In the genomic region with DNA sequence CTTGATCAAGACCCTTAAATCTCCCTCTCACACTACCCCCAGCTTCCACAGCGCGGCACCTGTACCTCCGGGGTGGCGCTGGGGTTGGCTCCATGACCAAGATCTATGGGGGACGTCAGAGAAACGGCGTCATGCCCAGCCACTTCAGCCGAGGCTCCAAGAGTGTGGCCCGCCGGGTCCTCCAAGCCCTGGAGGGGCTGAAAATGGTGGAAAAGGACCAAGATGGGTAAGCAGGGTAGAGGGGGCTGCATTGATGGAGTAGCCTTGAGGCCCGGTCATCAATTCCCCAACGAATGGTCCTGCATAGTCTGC, we compare ENCODE assay signal across 14 cellular contexts. TPM values are rescaled to one million over a fixed set of nuclear protein-coding genes. Genes with fewer than 3 reads are reported as not detected.
DNase-seq lines count a peak whose midpoint lies in the region; ATAC-seq and TF ChIP-seq lines count a peak whose summit lies in the region.
"Had no signal": no experiment of that assay in that cellular context is flagged by ENCODE, and none has a peak within 500 bp of the region (broad histone marks: within the 10 kb centered on the region; RNA-seq: fewer than 3 reads in every experiment).

No MANE protein-coding gene starts in this region.

- H3K27ac Mint-ChIP-seq in activated naive CD8-positive, alpha-beta T cell = peak overlapping the region; percentile 95
- H3K27ac Mint-ChIP-seq in neural progenitor cell = no peak overlapping the region

- peaks cover 81% of the 10 kb centered on the region for H3K4me1 Mint-ChIP-seq in activated naive CD8-positive, alpha-beta T cell (ENCODE audit: low read depth)
- peaks cover 3% of the 10 kb centered on the region for H3K4me1 Mint-ChIP-seq in neural progenitor cell

- H2AFZ ChIP-seq in neural progenitor cell (replicated peaks) = no peak overlapping the region

- H3K4me2 ChIP-seq in DOHH2 (ENCODE audit: low read length) (peak overlapping the region; percentile 59), neural progenitor cell (no peak overlapping the region)

- H3K4me3 Mint-ChIP-seq in activated naive CD8-positive, alpha-beta T cell = peak overlapping the region; percentile 73
- no peak overlapping the region for H3K4me3 Mint-ChIP-seq in neural progenitor cell

- H3K4me3 ChIP-seq in DOHH2 (ENCODE audit: low read length) = peak overlapping the region; percentile 29; the same call in 1 of the 2 replicates
- no peak overlapping the region for H3K4me3 ChIP-seq in neural progenitor cell

- peaks cover 89% of the 10 kb centered on the region for H3K36me3 ChIP-seq in DOHH2 (ENCODE audit: control insufficient read depth, low read length)
- peaks cover 88% of the 10 kb centered on the region for H3K36me3 ChIP-seq in KOPT-K1 (ENCODE audit: insufficient read depth, low read length)
- peaks cover 5% of the 10 kb centered on the region for H3K36me3 ChIP-seq in neural progenitor cell

- no peaks in the 10 kb centered on the region for H3K9me2 ChIP-seq in DOHH2 (replicated peaks; ENCODE audit: control insufficient read depth, low read length)

- H3K4me1 ChIP-seq in DOHH2 (ENCODE audit: control insufficient read depth, low read length) (peaks cover 98% of the 10 kb centered on the region), neural progenitor cell (no peaks in the 10 kb centered on the region)

- no peak for ATAC-seq in HG03571 (IDR thresholded peaks at IDR 0.05; ENCODE audit: unreplicated experiment)
- ATAC-seq: right cardiac atrium, SK-N-SH treated with all-trans-retinoic acid at 6 μM for 48 hours had no signal

- H3K27me3 ChIP-seq in DOHH2 (ENCODE audit: control insufficient read depth, low read length) (no peaks in the 10 kb centered on the region), neural progenitor cell (no peaks in the 10 kb centered on the region)

- H3K79me2 ChIP-seq in DOHH2 (ENCODE audit: control insufficient read depth, low read length) = peaks cover 50% of the 10 kb centered on the region
- H3K79me2 ChIP-seq in neural progenitor cell (ENCODE audit: low read depth) = peaks cover 48% of the 10 kb centered on the region

- DNase-seq in neural progenitor cell (ENCODE audit: low spot score) (no peak), NCI-H2196 treated with DMSO at 0.1 percent for 48 hours (lab: John Stamatoyannopoulos, UW; ENCODE audit: unreplicated experiment) (no peak), T-helper 9 cell (no peak)
- DNase-seq: foreskin fibroblast, NCI-H526 treated with DMSO at 0.1 percent for 48 hours had no signal

- H3K36me3 Mint-ChIP-seq in activated naive CD8-positive, alpha-beta T cell = peaks cover 12% of the 10 kb centered on the region
- H3K36me3 Mint-ChIP-seq in neural progenitor cell = peaks cover 21% of the 10 kb centered on the region

- H4K20me1 ChIP-seq in DOHH2 (ENCODE audit: control insufficient read depth, insufficient read depth, low read depth, low read length) (peaks cover 14% of the 10 kb centered on the region; the same call in 1 of the 2 replicates), neural progenitor cell (ENCODE audit: low read depth) (peaks cover 93% of the 10 kb centered on the region)

- H3K9me3 Mint-ChIP-seq in activated naive CD8-positive, alpha-beta T cell (ENCODE audit: low read depth) = no peaks in the 10 kb centered on the region
- H3K9me3 Mint-ChIP-seq in neural progenitor cell = no peaks in the 10 kb centered on the region

- H3F3A ChIP-seq in DOHH2 (ENCODE audit: control insufficient read depth, insufficient read depth) (peaks cover 87% of the 10 kb centered on the region), neural progenitor cell (ENCODE audit: low read depth) (peaks cover 82% of the 10 kb centered on the region)

- no peak overlapping the region for H3K9ac ChIP-seq in neural progenitor cell

- no peaks in the 10 kb centered on the region for H3K9me3 ChIP-seq in DOHH2 (ENCODE audit: control insufficient read depth, insufficient read depth, low read length)
- H3K9me3 ChIP-seq in KOPT-K1 (ENCODE audit: insufficient read depth, low read length, poor library complexity, severe bottlenecking) = no peaks in the 10 kb centered on the region
- H3K9me3 ChIP-seq in neural progenitor cell (ENCODE audit: low read depth) = no peaks in the 10 kb centered on the region

- no peaks in the 10 kb centered on the region for H3K27me3 Mint-ChIP-seq in activated naive CD8-positive, alpha-beta T cell
- peaks cover 3% of the 10 kb centered on the region for H3K27me3 Mint-ChIP-seq in neural progenitor cell (ENCODE audit: insufficient read depth, low read depth)

- TF ChIP-seq CTCF in DOHH2 (IDR thresholded peaks at IDR 0.05; ENCODE audit: low read depth, low read length, poor library complexity, severe bottlenecking) (no peak), neural progenitor cell (IDR thresholded peaks at IDR 0.05) (no peak)

- peak overlapping the region; percentile 99 for H3K27ac ChIP-seq in DOHH2 (ENCODE audit: low read depth, low read length)
- peak overlapping the region; percentile 86 for H3K27ac ChIP-seq in KOPT-K1 (ENCODE audit: low read depth, low read length, poor library complexity, severe bottlenecking)
- H3K27ac ChIP-seq in neural progenitor cell = peak overlapping the region; percentile 67

RNA-seq across cellular contexts. Expression of a gene that starts 8.1 kb away (rescaled TPM):
- total RNA-seq in neural progenitor cell (ENCODE audit: low replicate concordance) = 0.11 and 0.25 TPM in 2 replicates
- total RNA-seq: temporal lobe had no signal

RNA-seq across cellular contexts. Expression of a gene that starts 8.9 kb away (rescaled TPM):
- total RNA-seq in neural progenitor cell (ENCODE audit: low replicate concordance) = 1,422 and 2,398 TPM in 2 replicates

RNA-seq across cellular contexts. Expression of a gene that starts 14.0 kb away (rescaled TPM):
- total RNA-seq in neural progenitor cell (ENCODE audit: low replicate concordance) = 10.9 and 25.2 TPM in 2 replicates

RNA-seq across cellular contexts. Expression of a gene that starts 24.1 kb away (rescaled TPM):
- total RNA-seq in neural progenitor cell (ENCODE audit: low replicate concordance) = not detected in 2 replicates
- total RNA-seq: dermis microvascular lymphatic vessel endothelial cell, myocyte, right cardiac atrium, temporal lobe had no signal

RNA-seq across cellular contexts. Expression of a gene that starts 24.5 kb away (rescaled TPM):
- not detected in 2 replicates for total RNA-seq in neural progenitor cell (ENCODE audit: low replicate concordance)
- total RNA-seq: dermis microvascular lymphatic vessel endothelial cell, myocyte, right cardiac atrium, temporal lobe had no signal
